Comparison of ENCODE assay signal across 19 cellular contexts in the genomic region with DNA sequence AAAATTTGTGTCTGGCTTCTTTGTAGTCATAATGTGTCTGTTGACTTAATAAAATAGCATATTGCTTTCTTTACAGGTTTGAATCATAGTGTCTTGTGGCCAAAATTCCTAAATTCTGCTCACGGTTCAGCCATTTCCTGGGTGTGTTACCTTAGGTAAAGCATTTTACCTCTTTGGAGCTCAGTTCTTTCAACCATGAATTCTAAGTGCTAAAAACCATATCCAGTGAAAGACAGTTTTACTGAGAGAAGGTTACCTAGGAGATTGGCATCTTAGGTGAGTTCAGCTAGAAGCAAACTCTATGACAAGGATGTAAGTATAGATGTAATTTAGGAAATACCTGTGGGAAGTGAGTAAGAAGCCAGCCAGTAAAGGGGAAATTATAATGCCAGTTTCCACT. TPM values are rescaled to one million over a fixed set of nuclear protein-coding genes. Genes with fewer than 3 reads are reported as not detected.
A peak's percentile ranks its signal among the peaks of the same experiment; 100 is the strongest.
DNase-seq lines count a peak whose midpoint lies in the region; ATAC-seq and TF ChIP-seq lines count a peak whose summit lies in the region.
"Had no signal": no experiment of that assay in that cellular context is flagged by ENCODE, and none has a peak within 500 bp of the region (broad histone marks: within the 10 kb centered on the region; RNA-seq: fewer than 3 reads in every experiment).

No MANE protein-coding gene starts in this region.

- no peak for TF ChIP-seq CTCF in PC-3 (conservative IDR thresholded peaks at IDR 0.05; ENCODE audit: low read depth, low read length)
- TF ChIP-seq CTCF in breast epithelium (IDR thresholded peaks at IDR 0.05): no peak
- no peak for TF ChIP-seq CTCF in esophagus squamous epithelium (IDR thresholded peaks at IDR 0.05)
- TF ChIP-seq CTCF in heart right ventricle (IDR thresholded peaks at IDR 0.05): no peak

- DNase-seq in PC-3: peak; percentile 75
- no peak for DNase-seq in breast epithelium (ENCODE audit: low spot score in 2 of 2)
- DNase-seq in esophagus squamous epithelium (lab: John Stamatoyannopoulos, UW): no peak
- no peak for DNase-seq in heart right ventricle
- DNase-seq in NCI-H146 (lab: John Stamatoyannopoulos, UW): no peak
- DNase-seq: CD8-positive, alpha-beta T cell; DMS79 treated with DMSO at 0.1 percent for 48 hours; GF-D8; NCI-H1694; NCI-H446 treated with DMSO at 0.1 percent for 48 hours; NCI-H526; Peyer's patch; SIG-M5; SW 1271 had no signal

- TF ChIP-seq POLR2A in breast epithelium (IDR thresholded peaks at IDR 0.05) (no peak), esophagus squamous epithelium (IDR thresholded peaks at IDR 0.05) (no peak)

- intact Hi-C loops in PC-3 (cut with micrococcal nuclease): no loop called here
- intact Hi-C loops in breast epithelium (cut with DNase I; ENCODE audit: low total_unique reads): no loop called here
- intact Hi-C loops in esophagus squamous epithelium (cut with DNase I): no loop called here
- intact Hi-C loops in heart right ventricle (cut with DNase I): no loop called here

- peak overlapping the region; percentile 77 for H3K4me2 ChIP-seq in PC-3 (ENCODE audit: low read length)

- peak overlapping the region; percentile 81 for H3K27ac ChIP-seq in PC-3 (ENCODE audit: low read length)
- H3K27ac ChIP-seq in breast epithelium: peak overlapping the region; percentile 21 to 61
- peak overlapping the region; percentile 29 to 77 (median 60) for H3K27ac ChIP-seq in esophagus squamous epithelium
- H3K27ac ChIP-seq in heart right ventricle: no peak overlapping the region
- H3K27ac ChIP-seq: C4-2B, Peyer's patch, SK-N-MC had no signal

- 32 to 57% methylated on average over 1 of the region's 1 CpG for WGBS in esophagus squamous epithelium, 2 donors
- 74 to 84% methylated on average over 1 of the region's 1 CpG for WGBS in heart right ventricle, 2 donors

- H3K4me1 ChIP-seq in PC-3 (ENCODE audit: insufficient read depth, low read length) (peaks cover 54% of the 10 kb centered on the region), breast epithelium (peaks cover 0 to 6% of the 10 kb centered on the region in 2 donors), esophagus squamous epithelium (peaks cover 15 to 99% (median 22%) of the 10 kb centered on the region in 3 donors), heart right ventricle (no peaks in the 10 kb centered on the region)
- H3K4me1 ChIP-seq: Peyer's patch had no signal

- H3K27me3 ChIP-seq in PC-3 (ENCODE audit: low read length): no peaks in the 10 kb centered on the region
- H3K27me3 ChIP-seq in breast epithelium: no peaks in the 10 kb centered on the region
- H3K27me3 ChIP-seq in esophagus squamous epithelium: no peaks in the 10 kb centered on the region
- H3K27me3 ChIP-seq in heart right ventricle: peaks cover 0 to 10% (median 0%) of the 10 kb centered on the region in 7 donors
- H3K27me3 ChIP-seq: Peyer's patch had no signal

- peaks cover 3% of the 10 kb centered on the region for H3F3A ChIP-seq in PC-3 (ENCODE audit: low read length, unreplicated experiment)

- H3K36me3 ChIP-seq in PC-3 (ENCODE audit: low read depth, low read length): no peaks in the 10 kb centered on the region
- H3K36me3 ChIP-seq in breast epithelium: no peaks in the 10 kb centered on the region
- H3K36me3 ChIP-seq in esophagus squamous epithelium: no peaks in the 10 kb centered on the region
- H3K36me3 ChIP-seq in heart right ventricle: no peaks in the 10 kb centered on the region
- H3K36me3 ChIP-seq: Peyer's patch had no signal

- no peaks in the 10 kb centered on the region for H3K9me3 ChIP-seq in PC-3 (ENCODE audit: low read length)
- H3K9me3 ChIP-seq in breast epithelium: no peaks in the 10 kb centered on the region
- no peaks in the 10 kb centered on the region for H3K9me3 ChIP-seq in esophagus squamous epithelium
- no peaks in the 10 kb centered on the region for H3K9me3 ChIP-seq in heart right ventricle
- H3K9me3 ChIP-seq: Peyer's patch had no signal

- POLR2A ChIA-PET in PC-3 (lab: Charles Lee; ENCODE audit: unreplicated experiment): interaction anchor here (0.6 to 1.2 kb wide), 2 partner anchors 20 to 84 kb away, joined by 3 read pairs; partner anchors contain the start of gene CRYBG1

- H3K9ac ChIP-seq in PC-3 (ENCODE audit: low read length): no peak overlapping the region

- CTCF ChIA-PET in PC-3 (lab: Charles Lee): interaction anchor here (1.3 to 2.9 kb wide), 2 partner anchors 20 to 42 kb away, joined by 4 to 7 read pairs; partner anchors contain the start of gene CRYBG1

- BruUV-seq in PC-3 (replicated peaks; lab: Mats Ljungman, UMichigan): no TSS peak

- H3K4me3 ChIP-seq in PC-3 (ENCODE audit: low read length): peak overlapping the region; percentile 34; the same call in 1 of the 2 replicates
- no peak overlapping the region for H3K4me3 ChIP-seq in breast epithelium
- no peak overlapping the region for H3K4me3 ChIP-seq in esophagus squamous epithelium
- no peak overlapping the region for H3K4me3 ChIP-seq in heart right ventricle
- H3K4me3 ChIP-seq: K562, Peyer's patch, SK-N-MC had no signal

- H4K20me1 ChIP-seq in PC-3 (ENCODE audit: low read length): no peaks in the 10 kb centered on the region

- H2AFZ ChIP-seq in PC-3 (ENCODE audit: low read length): no peak overlapping the region

- ATAC-seq in PC-3: peak; percentile 49
- ATAC-seq in GM21825 (IDR thresholded peaks at IDR 0.05; ENCODE audit: unreplicated experiment): no peak
- ATAC-seq in heart right ventricle: no peak
- ATAC-seq in HG02588 (IDR thresholded peaks at IDR 0.05; ENCODE audit: unreplicated experiment): no peak
- ATAC-seq: CD8-positive, alpha-beta T cell; K562 had no signal

- no peaks in the 10 kb centered on the region for H3K9me2 ChIP-seq in PC-3 (replicated peaks; ENCODE audit: low read length)

- H3K79me2 ChIP-seq in PC-3 (ENCODE audit: low read length): peaks cover 9% of the 10 kb centered on the region

RNA-seq across cellular contexts. Expression of gene CRYBG1, which starts 20.7 kb away (rescaled TPM):
- total RNA-seq in PC-3 (2014; rRNA removed): 19.9 and 22.2 TPM in 2 replicates
- 100 to 1,000 TPM in 1 of 3 donors, 10 to 100 TPM in 2; 30.9 to 142 (median 38.3) TPM for total RNA-seq in breast epithelium
- 100 to 1,000 TPM; 119 to 185 (median 153) TPM for total RNA-seq in esophagus squamous epithelium
- total RNA-seq in heart right ventricle: 1 to 10 TPM in 9 of 10 donors, under 1 TPM in 1; 0.92 to 9.4 (median 1.6) TPM
- polyA plus RNA-seq in heart right ventricle: under 1 TPM; 0.64 to 0.73 TPM

RNA-seq across cellular contexts. Expression of gene ATG5, which starts 55.7 kb away (rescaled TPM):
- total RNA-seq in PC-3 (2014; rRNA removed) (38.5 and 38.8 TPM in 2 replicates), breast epithelium (10 to 100 TPM; 35.8 to 51.1 (median 45.9) TPM), esophagus squamous epithelium (10 to 100 TPM; 14.6 to 34.9 (median 25.3) TPM), heart right ventricle (10 to 100 TPM; 12.6 to 18.0 (median 15.4) TPM)
- 10 to 100 TPM; 12.7 to 13.8 TPM for polyA plus RNA-seq in heart right ventricle

Comparison
In these comparisons a context has a peak if more than half of its experiments do, and no peak if none do; other contexts are left out.
1. H3K27ac ChIP-seq: peak in PC-3 (single experiment), breast epithelium (2 of 2) and esophagus squamous epithelium (4 of 4); none in heart right ventricle (0 of 10).